16 cellular contexts compared by ENCODE assay signal in genomic region chr10:24344695-24345473, GRCh38.
A peak's percentile ranks its signal among the peaks of the same experiment; 100 is the strongest.
DNase-seq lines count a peak whose midpoint lies in the region; ATAC-seq, FAIRE-seq and TF ChIP-seq lines count a peak whose summit lies in the region.
"Had no signal": no experiment of that assay in that cellular context is flagged by ENCODE, and none has a peak within 500 bp of the region (broad histone marks: within the 10 kb centered on the region; RNA-seq: fewer than 3 reads in every experiment).

No MANE protein-coding gene starts in this region.

- H3K4me3 ChIP-seq in PC-3 (ENCODE audit: low read length) (no peak overlapping the region), endodermal cell (ENCODE audit: low read length) (peak overlapping the region; percentile 2), psoas muscle (no peak overlapping the region), pancreas (no peak overlapping the region)
- H3K4me3 ChIP-seq: colonic mucosa had no signal

- POLR2A ChIA-PET in PC-3 (lab: Charles Lee; ENCODE audit: unreplicated experiment): no interaction called here

- no peak for ATAC-seq in PC-3
- peak in 2 of 4 donors; percentile 23 to 41 for ATAC-seq in psoas muscle
- no peak for ATAC-seq in pancreas
- no peak for ATAC-seq in GM18861 (IDR thresholded peaks at IDR 0.05; ENCODE audit: unreplicated experiment)
- no peak for ATAC-seq in HG02798 (IDR thresholded peaks at IDR 0.05; ENCODE audit: poor library complexity, unreplicated experiment)
- ATAC-seq: activated CD8-positive, alpha-beta memory T cell treated with anti-CD3 and anti-CD28 coated beads, Interleukin-2, amount 10 ng/mL, durations not matched to agents 7 days and 5 days had no signal

- intact Hi-C loops in PC-3 (cut with micrococcal nuclease): loop anchor here (2.0 to 5.0 kb wide), 2 partner anchors 48 to 136 kb away; partner anchors contain the start of gene KIAA1217
- intact Hi-C loops in psoas muscle (cut with DNase I): no loop called here
- intact Hi-C loops in pancreas (cut with DNase I): loop anchor here in 1 of 3 donors (5.0 kb wide), 1 partner anchor 122 kb away; no protein-coding TSS in a partner anchor

- H3K9me2 ChIP-seq in PC-3 (replicated peaks; ENCODE audit: low read length): no peaks in the 10 kb centered on the region

- H3K9me3 ChIP-seq in PC-3 (ENCODE audit: low read length) (no peaks in the 10 kb centered on the region), endodermal cell (ENCODE audit: control insufficient read depth, low read length) (no peaks in the 10 kb centered on the region), psoas muscle (no peaks in the 10 kb centered on the region), pancreas (no peaks in the 10 kb centered on the region)
- H3K9me3 ChIP-seq: colonic mucosa had no signal

- no peak overlapping the region for H2AFZ ChIP-seq in PC-3 (ENCODE audit: low read length)

- DNase-seq in DMS 273 (lab: John Stamatoyannopoulos, UW; ENCODE audit: unreplicated experiment): peak; percentile 58
- DNase-seq in PC-3: no peak
- DNase-seq in endodermal cell: no peak
- no peak for DNase-seq in psoas muscle
- DNase-seq in mucosa of gallbladder (ENCODE audit: low spot score): no peak
- DNase-seq in pancreas: no peak
- DNase-seq: activated CD8-positive, alpha-beta memory T cell treated with anti-CD3 and anti-CD28 coated beads, Interleukin-2, amount 10 ng/mL, durations not matched to agents 7 days and 5 days; activated naive CD4-positive, alpha-beta T cell treated with anti-CD3 and anti-CD28 coated beads, Interleukin-2, amount 50 U/mL, for 16 hours; colonic mucosa; H9; retina; SHP77 treated with DMSO at 0.1 percent for 48 hours; stimulated activated naive CD4-positive, alpha-beta T cell had no signal

- H3K4me2 ChIP-seq in PC-3 (ENCODE audit: low read length): peak overlapping the region; percentile 79

- H3K27me3 Mint-ChIP-seq in endodermal cell (ENCODE audit: insufficient read depth): no peaks in the 10 kb centered on the region
- H3K27me3 Mint-ChIP-seq: activated CD8-positive, alpha-beta memory T cell treated with anti-CD3 and anti-CD28 coated beads, Interleukin-2, amount 10 ng/mL, durations not matched to agents 7 days and 5 days had no signal

- peaks cover 28% of the 10 kb centered on the region for H3K4me1 Mint-ChIP-seq in endodermal cell
- H3K4me1 Mint-ChIP-seq: activated CD8-positive, alpha-beta memory T cell treated with anti-CD3 and anti-CD28 coated beads, Interleukin-2, amount 10 ng/mL, durations not matched to agents 7 days and 5 days had no signal

- no peaks in the 10 kb centered on the region for H3K9me3 Mint-ChIP-seq in endodermal cell

- peaks cover 3% of the 10 kb centered on the region for H3F3A ChIP-seq in PC-3 (ENCODE audit: low read length, unreplicated experiment)

- 90 to 95% methylated on average over 5 to 7 of the region's 7 CpGs for WGBS in endodermal cell (ENCODE audit: insufficient coverage in 1 of 2, insufficient read length in 1 of 2), 2 experiments
- WGBS in psoas muscle, 3 donors: 45 to 76% (median 56%) methylated on average over 7 of the region's 7 CpGs
- 83 to 90% methylated on average over 7 of the region's 7 CpGs for WGBS in pancreas, 2 donors

- H3K27me3 ChIP-seq in PC-3 (ENCODE audit: low read length) (no peaks in the 10 kb centered on the region), endodermal cell (ENCODE audit: control insufficient read depth, insufficient read depth, low read length, poor library complexity, severe bottlenecking) (no peaks in the 10 kb centered on the region), psoas muscle (ENCODE audit: insufficient read depth in 3 of 3, low read length in 2 of 3) (no peaks in the 10 kb centered on the region), pancreas (no peaks in the 10 kb centered on the region)
- H3K27me3 ChIP-seq: colonic mucosa had no signal

- BruUV-seq in PC-3 (replicated peaks; lab: Mats Ljungman, UMichigan): no TSS peak

- H3K27ac ChIP-seq in PC-3 (ENCODE audit: low read length) (peak overlapping the region; percentile 92), endodermal cell (ENCODE audit: low read depth, low read length) (no peak overlapping the region), psoas muscle (peak overlapping the region; percentile 76), pancreas (peak overlapping the region in 2 of 4 donors; percentile 76)
- H3K27ac ChIP-seq: colonic mucosa had no signal

- H3K27ac Mint-ChIP-seq in endodermal cell: no peak overlapping the region
- H3K27ac Mint-ChIP-seq: activated CD8-positive, alpha-beta memory T cell treated with anti-CD3 and anti-CD28 coated beads, Interleukin-2, amount 10 ng/mL, durations not matched to agents 7 days and 5 days had no signal

- no peak for FAIRE-seq in pancreas (lab: Jason Lieb, UNC)
- FAIRE-seq: TTC549 had no signal

- CTCF ChIA-PET in PC-3 (lab: Charles Lee): no interaction called here

- H4K20me1 ChIP-seq in PC-3 (ENCODE audit: low read length): no peaks in the 10 kb centered on the region

- H3K4me3 Mint-ChIP-seq in endodermal cell: no peak overlapping the region
- H3K4me3 Mint-ChIP-seq: activated CD8-positive, alpha-beta memory T cell treated with anti-CD3 and anti-CD28 coated beads, Interleukin-2, amount 10 ng/mL, durations not matched to agents 7 days and 5 days; H9 had no signal

- peaks cover 42% of the 10 kb centered on the region for H3K4me1 ChIP-seq in PC-3 (ENCODE audit: insufficient read depth, low read length)
- peaks cover 23% of the 10 kb centered on the region for H3K4me1 ChIP-seq in endodermal cell (ENCODE audit: control insufficient read depth, insufficient read depth, low read length)
- peaks cover 56% of the 10 kb centered on the region for H3K4me1 ChIP-seq in psoas muscle
- H3K4me1 ChIP-seq in pancreas: peaks cover 8 to 34% (median 26%) of the 10 kb centered on the region in 3 donors
- H3K4me1 ChIP-seq: colonic mucosa had no signal

- no peak for TF ChIP-seq CTCF in PC-3 (conservative IDR thresholded peaks at IDR 0.05; ENCODE audit: low read depth, low read length)
- TF ChIP-seq CTCF in endodermal cell (conservative IDR thresholded peaks at IDR 0.05): no peak
- TF ChIP-seq CTCF in psoas muscle (IDR thresholded peaks at IDR 0.05): no peak
- no peak for TF ChIP-seq CTCF in pancreas (IDR thresholded peaks at IDR 0.05)

- H3K36me3 Mint-ChIP-seq in endodermal cell (ENCODE audit: low read depth): no peaks in the 10 kb centered on the region
- H3K36me3 Mint-ChIP-seq: activated CD8-positive, alpha-beta memory T cell treated with anti-CD3 and anti-CD28 coated beads, Interleukin-2, amount 10 ng/mL, durations not matched to agents 7 days and 5 days had no signal

- H3K79me2 ChIP-seq in PC-3 (ENCODE audit: low read length): no peaks in the 10 kb centered on the region

- H3K36me3 ChIP-seq in PC-3 (ENCODE audit: low read depth, low read length) (no peaks in the 10 kb centered on the region), endodermal cell (ENCODE audit: control insufficient read depth, insufficient read depth, low read length) (no peaks in the 10 kb centered on the region), psoas muscle (ENCODE audit: insufficient read depth in 1 of 2, low read depth in 1 of 2) (no peaks in the 10 kb centered on the region), pancreas (no peaks in the 10 kb centered on the region)
- H3K36me3 ChIP-seq: colonic mucosa had no signal

- H3K9ac ChIP-seq in PC-3 (ENCODE audit: low read length) (peak overlapping the region; percentile 40), endodermal cell (ENCODE audit: extremely low read depth, low read length, poor library complexity, severe bottlenecking) (peak overlapping the region; percentile 22)
